Comparison of ENCODE assay signal across 1 cellular context in genomic region chr20:32333181-32333987, GRCh38.
TF ChIP-seq lines count a peak whose summit lies in the region.

No MANE protein-coding gene starts in this region.

TF ChIP-seq in HepG2, 621 proteins besides CTCF, POLR2A, EP300 and RAD21:
- TF ChIP-seq ZNF839 (CRISPR knock-in tag; IDR thresholded peaks at IDR 0.05; ENCODE audit: borderline replicate concordance) = no peak
